In genomic region chr4:156771171-156771837, GRCh38 we compare ENCODE assay signal across 8 cellular contexts.
A peak's percentile ranks its signal among the peaks of the same experiment; 100 is the strongest.
DNase-seq lines count a peak whose midpoint lies in the region; ATAC-seq and TF ChIP-seq lines count a peak whose summit lies in the region.

No MANE protein-coding gene starts in this region.

- no peak for ATAC-seq in HG03354 (IDR thresholded peaks at IDR 0.05; ENCODE audit: poor library complexity, severe bottlenecking, unreplicated experiment)

- in situ Hi-C loops in ACHN (cut with HindIII; ENCODE audit: low pct_ligation_motif_present, low pct_unique_long_range_greater_than_20kb, low sequenced_read_pairs): no loop called here

- H3K9me3 ChIP-seq in WERI-Rb-1 (ENCODE audit: severe bottlenecking) (no peaks in the 10 kb centered on the region), iPS-15b (ENCODE audit: control insufficient read depth, insufficient read depth, low read length) (no peaks in the 10 kb centered on the region), stomach (no peaks in the 10 kb centered on the region), Peyer's patch (no peaks in the 10 kb centered on the region)

- peak overlapping the region; percentile 62 for H3K27ac ChIP-seq in WERI-Rb-1
- H3K27ac ChIP-seq in stomach: peak overlapping the region in 4 of 5 donors; percentile 17 to 47 (median 38)
- no peak overlapping the region for H3K27ac ChIP-seq in Peyer's patch

- 19 to 40% (median 22%) methylated on average over 6 of the region's 6 CpGs for WGBS in stomach, 5 donors

- H3K4me3 ChIP-seq in LNCaP clone FGC (ENCODE audit: low read depth, low read length): no peak overlapping the region
- H3K4me3 ChIP-seq in WERI-Rb-1 (ENCODE audit: low read depth, low read length): no peak overlapping the region
- no peak overlapping the region for H3K4me3 ChIP-seq in iPS-15b (ENCODE audit: low read depth, low read length)
- peak overlapping the region in 2 of 4 donors; percentile 12 to 18 for H3K4me3 ChIP-seq in stomach
- H3K4me3 ChIP-seq in Peyer's patch: no peak overlapping the region

- no peak for TF ChIP-seq POLR2A in stomach (IDR thresholded peaks at IDR 0.05)
- TF ChIP-seq POLR2A in Peyer's patch (IDR thresholded peaks at IDR 0.05): no peak

- TF ChIP-seq EP300 in stomach (IDR thresholded peaks at IDR 0.05): no peak

- peak overlapping the region; percentile 58 for H3K9ac ChIP-seq in iPS-15b (ENCODE audit: low read depth, low read length)

- H3K36me3 ChIP-seq in WERI-Rb-1 (no peaks in the 10 kb centered on the region), iPS-15b (ENCODE audit: control insufficient read depth, insufficient read depth, low read length) (no peaks in the 10 kb centered on the region), stomach (no peaks in the 10 kb centered on the region), Peyer's patch (no peaks in the 10 kb centered on the region)

- H3K27me3 ChIP-seq in WERI-Rb-1 (ENCODE audit: insufficient read depth, low read depth, severe bottlenecking) (no peaks in the 10 kb centered on the region), iPS-15b (ENCODE audit: control insufficient read depth, insufficient read depth, low read length) (no peaks in the 10 kb centered on the region), stomach (no peaks in the 10 kb centered on the region), Peyer's patch (no peaks in the 10 kb centered on the region)

- DNase-seq in ACHN (peak; percentile 87), LNCaP clone FGC (ENCODE audit: low read depth) (peak; percentile 55), WERI-Rb-1 (peak; percentile 73), stomach (peak; percentile 41), Peyer's patch (no peak), RKO (ENCODE audit: low spot score) (no peak)

- TF ChIP-seq CTCF in LNCaP clone FGC (IDR thresholded peaks at IDR 0.05; ENCODE audit: control insufficient read depth, extremely low read depth, insufficient read depth): no peak
- no peak for TF ChIP-seq CTCF in WERI-Rb-1 (IDR thresholded peaks at IDR 0.05; ENCODE audit: low read depth, low read length)
- no peak for TF ChIP-seq CTCF in stomach (IDR thresholded peaks at IDR 0.05)
- no peak for TF ChIP-seq CTCF in Peyer's patch (IDR thresholded peaks at IDR 0.05)

- intact Hi-C loops in stomach (cut with DNase I; ENCODE audit: low total_unique reads): no loop called here

- H3K4me1 ChIP-seq in iPS-15b (ENCODE audit: control insufficient read depth, insufficient read depth, low read length) (peaks cover 19% of the 10 kb centered on the region), stomach (peaks cover 0 to 48% (median 24%) of the 10 kb centered on the region in 4 donors), Peyer's patch (peaks cover 0 to 5% (median 0%) of the 10 kb centered on the region in 4 donors)

Comparison
In these comparisons a context has a peak if more than half of its experiments do, and no peak if none do; other contexts are left out.
1. DNase-seq: peak in ACHN (single experiment), LNCaP clone FGC (single experiment), WERI-Rb-1 (single experiment) and stomach (single experiment); none in Peyer's patch (0 of 3) and RKO (single experiment).
2. H3K27ac ChIP-seq: peak in WERI-Rb-1 (single experiment) and stomach (4 of 5); none in Peyer's patch (0 of 4).